35 cellular contexts compared by ENCODE assay signal in genomic region chr3:153268564-153269279, GRCh38.
"Had no signal": no experiment of that assay in that cellular context is flagged by ENCODE, and none has a peak within 500 bp of the region (broad histone marks: within the 10 kb centered on the region; RNA-seq: fewer than 3 reads in every experiment).

No MANE protein-coding gene starts in this region.

- H3K27ac Mint-ChIP-seq: activated B cell treated with CpG ODN at 0.5 μM for 24 hours; activated CD4-positive, alpha-beta memory T cell treated with anti-CD3 and anti-CD28 coated beads for 36 hours; activated naive CD8-positive, alpha-beta T cell treated with anti-CD3 and anti-CD28 coated beads for 36 hours; activated T-helper 1 cell treated with anti-CD3 and anti-CD28 coated beads, Interleukin-12 subunit alpha, Interleukin-12 subunit beta, Interleukin-2, Interleukin-4 antibody, amounts not matched to agents 30 ng/mL and 10 ng/mL and 1 ng/mL, durations not matched to agents 14 hours and 24 hours and 36 hours; T-cell; T-helper 17 cell had no signal

- DNase-seq: activated B cell treated with CpG ODN at 0.5 μM for 24 hours; activated CD4-positive, alpha-beta memory T cell treated with anti-CD3 and anti-CD28 coated beads for 36 hours; activated CD4-positive, alpha-beta T cell treated with anti-CD3 and anti-CD28 coated beads for 4 hours; activated CD4-positive, alpha-beta T cell treated with anti-CD3 and anti-CD28 coated beads, Interleukin-2, amount 50 U/mL, for 1 hour; activated CD4-positive, CD25-positive, alpha-beta regulatory T cell treated with anti-CD3 and anti-CD28 coated beads, Interleukin-2, amount 50 U/mL, for 72 hours; activated CD8-positive, alpha-beta memory T cell treated with anti-CD3 and anti-CD28 coated beads, Interleukin-2, amount 50 U/mL, for 4 hours; activated naive CD4-positive, alpha-beta T cell; activated naive CD4-positive, alpha-beta T cell treated with anti-CD3 and anti-CD28 coated beads, Interleukin-2, amount 50 U/mL, for 16 hours; activated naive CD8-positive, alpha-beta T cell treated with anti-CD3 and anti-CD28 coated beads for 36 hours; activated T-cell treated with anti-CD3 and anti-CD28 coated beads for 4 hours; activated T-cell treated with anti-CD3 and anti-CD28 coated beads, Interleukin-2, amount 50 U/mL, for 4 hours; amniotic stem cell; aorta; brain microvascular endothelial cell; Karpas-422; KBM-7; NCI-H1105 treated with DMSO at 0.1 percent for 48 hours; NCI-H1436; NCI-H1694; NCI-H1930; NCI-H2081 treated with DMSO at 0.1 percent for 48 hours; NCI-H226; NCI-H446 treated with DMSO at 0.1 percent for 48 hours; NCI-H524; NCI-H69; NCI-H82; PC-9; SIG-M5; T-cell; T-helper 17 cell had no signal

- H3K27me3 ChIP-seq: brain microvascular endothelial cell had no signal

- H3K4me3 ChIP-seq: PC-9 had no signal

- H3K4me1 Mint-ChIP-seq: activated B cell treated with CpG ODN at 0.5 μM for 24 hours had no signal

- H3K4me3 Mint-ChIP-seq: activated B cell treated with CpG ODN at 0.5 μM for 24 hours; activated CD4-positive, alpha-beta memory T cell treated with anti-CD3 and anti-CD28 coated beads for 36 hours; activated naive CD8-positive, alpha-beta T cell treated with anti-CD3 and anti-CD28 coated beads for 36 hours; activated T-cell treated with anti-CD3 and anti-CD28 coated beads, Interleukin-2, amount 50 U/mL, for 4 hours; activated T-helper 1 cell treated with anti-CD3 and anti-CD28 coated beads, Interleukin-12 subunit alpha, Interleukin-12 subunit beta, Interleukin-2, Interleukin-4 antibody, amounts not matched to agents 30 ng/mL and 10 ng/mL and 1 ng/mL, durations not matched to agents 14 hours and 24 hours and 36 hours; T-cell; T-helper 17 cell had no signal

- H3K27me3 Mint-ChIP-seq: activated B cell treated with CpG ODN at 0.5 μM for 24 hours; activated CD4-positive, alpha-beta memory T cell treated with anti-CD3 and anti-CD28 coated beads for 36 hours; activated naive CD8-positive, alpha-beta T cell treated with anti-CD3 and anti-CD28 coated beads for 36 hours; T-cell; T-helper 17 cell had no signal

- ATAC-seq: activated T-cell treated with anti-CD3 and anti-CD28 coated beads, Interleukin-2, amount 50 U/mL, for 4 hours; Right ventricle myocardium inferior; SK-N-SH treated with all-trans-retinoic acid at 6 μM for 48 hours; T-cell; T-helper 17 cell had no signal

- H3K36me3 ChIP-seq: brain microvascular endothelial cell had no signal

- H3K4me2 ChIP-seq: PC-9 had no signal

- H3K27ac ChIP-seq: brain microvascular endothelial cell, PC-9, RWPE1, VCaP had no signal

- H2AFZ ChIP-seq: PC-9 had no signal
